22 cellular contexts compared by ENCODE assay signal in the genomic region with DNA sequence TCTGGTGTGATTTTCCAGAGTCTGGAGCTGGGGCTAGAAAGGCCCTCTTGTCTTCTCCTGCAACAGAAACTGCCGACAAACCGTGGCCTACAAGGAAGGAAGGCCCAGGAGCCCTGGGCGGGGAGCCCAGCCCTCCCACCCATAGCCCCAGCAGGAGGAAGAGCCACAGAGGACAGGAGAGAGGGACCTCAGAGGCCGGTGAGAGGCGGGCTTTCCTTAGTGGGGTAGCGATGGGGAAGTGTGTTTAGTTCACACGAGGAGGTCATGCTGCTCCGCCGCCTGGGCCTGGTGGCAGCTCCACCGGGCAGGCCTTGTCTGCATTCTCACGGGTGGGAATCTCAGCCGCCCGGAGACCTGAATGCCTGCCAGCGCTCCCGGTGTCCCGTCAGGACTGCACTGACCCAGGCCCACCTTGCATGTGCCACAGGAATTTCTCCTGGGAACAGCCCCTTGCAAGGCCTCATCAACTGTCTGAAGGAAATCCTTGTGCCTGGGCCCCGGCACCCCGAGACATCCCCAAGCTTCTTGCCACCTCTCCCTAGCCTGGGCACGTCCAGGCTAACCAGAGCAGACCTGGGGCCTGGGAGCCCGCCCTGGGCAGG.
"Had no signal": no experiment of that assay in that cellular context is flagged by ENCODE, and none has a peak within 500 bp of the region (broad histone marks: within the 10 kb centered on the region; RNA-seq: fewer than 3 reads in every experiment).

No MANE protein-coding gene starts in this region.

- H3K4me3 ChIP-seq: adrenal gland, dorsolateral prefrontal cortex, esophagus muscularis mucosa, gastrocnemius medialis, left ventricle myocardium inferior, ovary, psoas muscle, tibial nerve had no signal

- H3K4me1 ChIP-seq: adrenal gland had no signal

- H3K27me3 ChIP-seq: adrenal gland, dorsolateral prefrontal cortex, esophagus muscularis mucosa, gastrocnemius medialis, ovary, tibial nerve had no signal

- H3K27ac Mint-ChIP-seq: activated naive CD8-positive, alpha-beta T cell; effector memory CD8-positive, alpha-beta T cell; natural killer cell; stimulated activated naive CD8-positive, alpha-beta T cell treated with anti-CD3 and anti-CD28 coated beads, Interleukin-15, amount 100 ng/mL, for 72 hours; T-helper 2 cell treated with Interferon-gamma antibody and Interleukin-4, amounts not matched to agents 5 μg/mL and 100 μg/mL, for 36 hours had no signal

- ATAC-seq: effector memory CD8-positive, alpha-beta T cell; gastrocnemius medialis; natural killer cell; psoas muscle; right cardiac atrium; stimulated activated naive CD8-positive, alpha-beta T cell treated with anti-CD3 and anti-CD28 coated beads, Interleukin-15, amount 100 ng/mL, for 72 hours had no signal

- H3K9me3 ChIP-seq: adrenal gland, esophagus muscularis mucosa, gastrocnemius medialis, left ventricle myocardium inferior, ovary, psoas muscle, tibial nerve had no signal

- H3K27me3 Mint-ChIP-seq: activated naive CD8-positive, alpha-beta T cell; effector memory CD8-positive, alpha-beta T cell; stimulated activated naive CD8-positive, alpha-beta T cell treated with anti-CD3 and anti-CD28 coated beads, Interleukin-15, amount 100 ng/mL, for 72 hours had no signal

- H3K36me3 Mint-ChIP-seq: natural killer cell had no signal

- H3K36me3 ChIP-seq: ovary had no signal

- H3K9me3 Mint-ChIP-seq: effector memory CD8-positive, alpha-beta T cell; natural killer cell; stimulated activated naive CD8-positive, alpha-beta T cell treated with anti-CD3 and anti-CD28 coated beads, Interleukin-15, amount 100 ng/mL, for 72 hours; T-helper 2 cell treated with Interferon-gamma antibody and Interleukin-4, amounts not matched to agents 5 μg/mL and 100 μg/mL, for 36 hours had no signal

- FAIRE-seq: astrocyte had no signal

- H3K4me3 Mint-ChIP-seq: activated naive CD8-positive, alpha-beta T cell; effector memory CD8-positive, alpha-beta T cell; natural killer cell; stimulated activated naive CD8-positive, alpha-beta T cell treated with anti-CD3 and anti-CD28 coated beads, Interleukin-15, amount 100 ng/mL, for 72 hours; T-helper 2 cell treated with Interferon-gamma antibody and Interleukin-4, amounts not matched to agents 5 μg/mL and 100 μg/mL, for 36 hours had no signal

- H3K27ac ChIP-seq: adrenal gland, dorsolateral prefrontal cortex, esophagus muscularis mucosa, gastrocnemius medialis, left ventricle myocardium inferior, ovary, psoas muscle, WERI-Rb-1 had no signal

- DNase-seq: activated naive CD4-positive, alpha-beta T cell; activated T-cell treated with anti-CD3 and anti-CD28 coated beads, Interleukin-2, amount 50 U/mL, for 1 hour; central memory CD4-positive, alpha-beta T cell; effector memory CD8-positive, alpha-beta T cell; gastrocnemius medialis; hippocampal formation; left ventricle myocardium inferior; midbrain; psoas muscle; stimulated activated CD4-positive, alpha-beta T cell treated with anti-CD3 and anti-CD28 coated beads, Interleukin-1b, Interleukin-23, amount 100 ng/mL, for 48 hours; stimulated activated naive CD8-positive, alpha-beta T cell treated with anti-CD3 and anti-CD28 coated beads, Interleukin-15, amount 100 ng/mL, for 72 hours; WERI-Rb-1 had no signal
